ENCODE assay signal across 12 cellular contexts in the genomic region with DNA sequence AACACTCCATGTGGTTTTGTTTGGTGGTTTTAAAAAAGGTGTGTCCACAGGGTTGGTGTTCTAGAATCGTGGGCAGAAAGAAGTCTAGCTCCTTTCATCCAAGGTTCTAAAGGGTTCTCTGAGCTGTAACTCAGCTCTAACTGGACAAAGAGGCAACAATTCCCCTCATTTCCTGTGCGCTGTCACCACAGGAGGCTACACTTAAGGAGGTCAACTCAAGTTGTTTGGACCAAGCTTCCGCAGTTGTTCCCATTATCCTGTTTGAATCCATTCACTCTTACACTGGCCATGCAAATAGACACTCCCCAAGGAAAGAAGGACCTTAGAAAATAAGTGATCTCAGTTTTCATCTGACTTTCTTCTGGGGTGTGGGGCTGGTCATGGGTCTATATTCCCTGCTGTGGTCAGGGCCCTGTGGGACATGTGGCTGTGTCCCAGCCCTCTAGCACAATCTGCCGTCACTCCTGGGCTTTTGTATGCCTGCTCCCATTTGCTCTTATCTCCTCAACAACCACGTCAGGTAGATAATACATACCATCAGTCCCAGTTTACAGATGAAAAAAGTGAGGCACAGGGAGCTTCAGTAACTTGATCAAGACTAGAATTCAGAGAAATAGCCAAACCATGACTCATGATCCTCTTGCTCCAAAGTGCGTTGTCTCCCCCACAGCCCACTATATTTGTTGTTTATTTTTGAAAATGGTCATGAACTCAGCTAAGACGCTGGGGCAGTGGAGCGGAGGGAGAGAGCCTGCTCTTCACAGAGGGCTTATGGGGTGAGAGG.
A peak's percentile ranks its signal among the peaks of the same experiment; 100 is the strongest.
DNase-seq lines count a peak whose midpoint lies in the region; ATAC-seq and TF ChIP-seq lines count a peak whose summit lies in the region.
"Had no signal": no experiment of that assay in that cellular context is flagged by ENCODE, and none has a peak within 500 bp of the region (broad histone marks: within the 10 kb centered on the region; RNA-seq: fewer than 3 reads in every experiment).

No MANE protein-coding gene starts in this region.

- H3K9me3 ChIP-seq in AG04450 (ENCODE audit: control insufficient read depth, insufficient read depth, low read length): peaks cover 5% of the 10 kb centered on the region
- no peaks in the 10 kb centered on the region for H3K9me3 ChIP-seq in PC-9 (ENCODE audit: insufficient read depth, low read depth)
- H3K9me3 ChIP-seq in neutrophil: no peaks in the 10 kb centered on the region

- H3K79me2 ChIP-seq in PC-9 (ENCODE audit: low read depth): no peaks in the 10 kb centered on the region

- no peaks in the 10 kb centered on the region for H3K9me2 ChIP-seq in PC-9 (ENCODE audit: insufficient read depth)

- H3K4me3 Mint-ChIP-seq in endothelial cell (ENCODE audit: unreplicated experiment) (peak overlapping the region; percentile 47), HFFc6 (no peak overlapping the region)
- H3K4me3 Mint-ChIP-seq: T-helper 2 cell treated with Interferon-gamma antibody and Interleukin-4, amounts not matched to agents 5 μg/mL and 100 μg/mL, for 36 hours had no signal

- H3K36me3 Mint-ChIP-seq in endothelial cell (ENCODE audit: low read depth, unreplicated experiment) (peaks cover 6% of the 10 kb centered on the region), HFFc6 (ENCODE audit: low read depth) (no peaks in the 10 kb centered on the region)

- no TSS peak for BruUV-seq in PC-9 (replicated peaks; lab: Mats Ljungman, UMichigan)

- intact Hi-C loops in PC-9 (cut with micrococcal nuclease; ENCODE audit: unreplicated experiment): loop anchor here (10.0 kb wide), 1 partner anchor 386 kb away; no protein-coding TSS in a partner anchor

- ATAC-seq in GM21576 (IDR thresholded peaks at IDR 0.05; ENCODE audit: unreplicated experiment): no peak
- ATAC-seq: stimulated activated naive CD8-positive, alpha-beta T cell treated with anti-CD3 and anti-CD28 coated beads, Interleukin-15, Interleukin-2, amounts not matched to agents 100 U/mL and 50 U/mL, for 24 hours had no signal

- TF ChIP-seq CTCF in AG04450 (IDR thresholded peaks at IDR 0.05; ENCODE audit: low read depth, low read length) (no peak), PC-9 (conservative IDR thresholded peaks at IDR 0.05) (no peak), endothelial cell (IDR thresholded peaks at IDR 0.05; ENCODE audit: unreplicated experiment) (no peak), neutrophil (IDR thresholded peaks at IDR 0.05) (no peak), HFFc6 (IDR thresholded peaks at IDR 0.05) (no peak)

- CTCF ChIA-PET in AG04450 (lab: Charles Lee): no interaction called here
- CTCF ChIA-PET in PC-9 (lab: Charles Lee): interaction anchor here (0.5 kb wide), 1 partner anchor 315 kb away, joined by 3 read pairs; no protein-coding TSS in a partner anchor

- no peaks in the 10 kb centered on the region for H4K20me1 ChIP-seq in PC-9 (ENCODE audit: insufficient read depth)

- DNase-seq in AG04450 (ENCODE audit: low read depth, low spot score): peak; percentile 15
- DNase-seq in PC-9: no peak
- DNase-seq in endothelial cell (ENCODE audit: low spot score): no peak
- DNase-seq in D341Med (ENCODE audit: low spot score): no peak
- DNase-seq in effector CD8-positive, alpha-beta T cell (lab: John Stamatoyannopoulos, UW): no peak
- no peak for DNase-seq in HFFc6
- DNase-seq: NCI-H1436 treated with DMSO at 0.1 percent for 48 hours; stimulated activated CD4-positive, alpha-beta T cell treated with anti-CD3 and anti-CD28 coated beads, Interleukin-2, amount 100 ng/mL, for 24 hours; stimulated activated naive CD8-positive, alpha-beta T cell treated with anti-CD3 and anti-CD28 coated beads, Interleukin-15, Interleukin-2, amounts not matched to agents 100 U/mL and 50 U/mL, for 24 hours had no signal

- H3K4me1 Mint-ChIP-seq in endothelial cell (ENCODE audit: unreplicated experiment) (peaks cover 6% of the 10 kb centered on the region), HFFc6 (ENCODE audit: low read depth) (no peaks in the 10 kb centered on the region; the same call in 1 of the 2 replicates)

- no peak overlapping the region for H3K4me3 ChIP-seq in AG04450 (ENCODE audit: low read depth, low read length)
- H3K4me3 ChIP-seq in PC-9: no peak overlapping the region
- no peak overlapping the region for H3K4me3 ChIP-seq in neutrophil (ENCODE audit: low read depth in 1 of 2, low read length in 1 of 2)

- peaks cover 8% of the 10 kb centered on the region for H3K27me3 ChIP-seq in AG04450 (ENCODE audit: control insufficient read depth, insufficient read depth, low read length)
- peaks cover 17% of the 10 kb centered on the region for H3K27me3 ChIP-seq in PC-9 (ENCODE audit: insufficient read depth, low read depth)
- no peaks in the 10 kb centered on the region for H3K27me3 ChIP-seq in neutrophil

- H3K27me3 Mint-ChIP-seq in endothelial cell (ENCODE audit: unreplicated experiment) (peaks cover 2% of the 10 kb centered on the region), HFFc6 (ENCODE audit: insufficient read depth) (peaks cover 2% of the 10 kb centered on the region; the same call in 1 of the 2 replicates)

- H3K36me3 ChIP-seq in PC-9 (ENCODE audit: low read depth) (no peaks in the 10 kb centered on the region), neutrophil (no peaks in the 10 kb centered on the region)

- H3K9me3 Mint-ChIP-seq in endothelial cell (ENCODE audit: unreplicated experiment) (no peaks in the 10 kb centered on the region), HFFc6 (peaks cover 32% of the 10 kb centered on the region)
- H3K9me3 Mint-ChIP-seq: T-helper 2 cell treated with Interferon-gamma antibody and Interleukin-4, amounts not matched to agents 5 μg/mL and 100 μg/mL, for 36 hours had no signal

- peak overlapping the region; percentile 46; the same call in 1 of the 2 replicates for H3K4me2 ChIP-seq in PC-9

- H3K27ac Mint-ChIP-seq in endothelial cell (ENCODE audit: unreplicated experiment) (no peak overlapping the region), HFFc6 (no peak overlapping the region)
- H3K27ac Mint-ChIP-seq: T-helper 2 cell treated with Interferon-gamma antibody and Interleukin-4, amounts not matched to agents 5 μg/mL and 100 μg/mL, for 36 hours had no signal

- POLR2A ChIA-PET in AG04450 (lab: Yijun Ruan, JAX) (interaction anchor here (1.2 kb wide), 1 partner anchor 125 kb away, joined by 3 read pairs; no protein-coding TSS in a partner anchor), PC-9 (lab: Charles Lee; ENCODE audit: unreplicated experiment) (interaction anchor here (0.5 kb wide), 1 partner anchor 830 kb away, joined by 4 read pairs; no protein-coding TSS in a partner anchor)

- H3F3A ChIP-seq in PC-9 (ENCODE audit: insufficient read depth, low read depth): peaks cover 7% of the 10 kb centered on the region; the same call in 1 of the 2 replicates

- H2AFZ ChIP-seq in PC-9: no peak overlapping the region

- H3K27ac ChIP-seq in AG04450 (ENCODE audit: low read depth, low read length) (no peak overlapping the region), PC-9 (no peak overlapping the region), neutrophil (peak overlapping the region; percentile 30)

- H3K4me1 ChIP-seq in PC-9 (replicated peaks; ENCODE audit: insufficient read depth): peaks cover 12% of the 10 kb centered on the region
- peaks cover 11 to 13% of the 10 kb centered on the region in 2 experiments for H3K4me1 ChIP-seq in neutrophil (ENCODE audit: control insufficient read depth in 1 of 2, insufficient read depth in 1 of 2, low read depth in 1 of 2, low read length in 1 of 2)
